ENCODE assay signal across 23 cellular contexts in genomic region chr9:138098116-138098907, GRCh38.
A peak's percentile ranks its signal among the peaks of the same experiment; 100 is the strongest.
DNase-seq lines count a peak whose midpoint lies in the region; ATAC-seq and TF ChIP-seq lines count a peak whose summit lies in the region.
"Had no signal": no experiment of that assay in that cellular context is flagged by ENCODE, and none has a peak within 500 bp of the region (broad histone marks: within the 10 kb centered on the region; RNA-seq: fewer than 3 reads in every experiment).

No MANE protein-coding gene starts in this region.

- H3K9me3 Mint-ChIP-seq in activated CD8-positive, alpha-beta memory T cell treated with anti-CD3 and anti-CD28 coated beads, Interleukin-2, amount 10 ng/mL, durations not matched to agents 7 days and 5 days (ENCODE audit: low read depth), result no peaks in the 10 kb centered on the region
- H3K9me3 Mint-ChIP-seq: activated naive CD4-positive, alpha-beta T cell treated with anti-CD3 and anti-CD28 coated beads, Interleukin-2, amount 50 U/mL, for 72 hours; T-helper 1 cell treated with Interleukin-12 subunit alpha and Interleukin-12 subunit beta and Interleukin-4 antibody, amounts not matched to agents 30 μg/mL and 1 μg/mL, for 36 hours had no signal

- no peak overlapping the region for H3K4me3 ChIP-seq in stomach
- no peak overlapping the region for H3K4me3 ChIP-seq in tibial nerve
- H3K4me3 ChIP-seq: BLaER1 treated with 17β-estradiol and CSF1 and Interleukin-3, amounts not matched to agents 10 nM and 100 nM; left ventricle myocardium inferior; MG63 had no signal

- H3K9me3 ChIP-seq in stomach, result no peaks in the 10 kb centered on the region
- H3K9me3 ChIP-seq in tibial nerve, result peaks cover 0 to 6% (median 0%) of the 10 kb centered on the region in 4 donors
- H3K9me3 ChIP-seq: BLaER1 treated with 17β-estradiol and CSF1 and Interleukin-3, amounts not matched to agents 10 nM and 100 nM; left ventricle myocardium inferior; MG63 had no signal

- DNase-seq in activated effector memory CD4-positive, alpha-beta T cell treated with anti-CD3 and anti-CD28 coated beads, Interleukin-2, amount 50 U/mL, for 16 hours, result peak; percentile 43
- DNase-seq in activated effector memory CD4-positive, alpha-beta T cell treated with Interleukin-2 at 50 U/mL for 16 hours, result no peak
- peak; percentile 36 for DNase-seq in activated CD8-positive, alpha-beta memory T cell treated with anti-CD3 and anti-CD28 coated beads, Interleukin-2, amount 10 ng/mL, durations not matched to agents 7 days and 5 days
- DNase-seq in islet precursor cell (peak; percentile 34), stomach (peak; percentile 5), substantia nigra (lab: John Stamatoyannopoulos, UW) (no peak), HK-2 (ENCODE audit: unreplicated experiment) (no peak), tibial nerve (ENCODE audit: low spot score in 2 of 2) (no peak)
- DNase-seq: ACHN; activated CD4-positive, alpha-beta T cell treated with anti-CD3 and anti-CD28 coated beads, Interleukin-2, amount 50 U/mL, for 1 hour; Calu3; left ventricle myocardium inferior; MG63; NCI-H146; NCI-H69; nucleus accumbens; retina; SHP77 treated with DMSO at 0.1 percent for 48 hours had no signal

- no peak overlapping the region for H3K27ac ChIP-seq in stomach
- no peak overlapping the region for H3K27ac ChIP-seq in substantia nigra (ENCODE audit: low read depth, low read length, poor library complexity, severe bottlenecking)
- no peak overlapping the region for H3K27ac ChIP-seq in tibial nerve
- H3K27ac ChIP-seq: BLaER1 treated with 17β-estradiol and CSF1 and Interleukin-3, amounts not matched to agents 10 nM and 100 nM; left ventricle myocardium inferior had no signal

- 65 to 77% (median 69%) methylated on average over 17 to 18 of the region's 18 CpGs for WGBS in stomach, 5 donors
- 81% methylated on average over 18 of the region's 18 CpGs for WGBS in tibial nerve, 2 donors

- H3K4me3 Mint-ChIP-seq in activated CD8-positive, alpha-beta memory T cell treated with anti-CD3 and anti-CD28 coated beads, Interleukin-2, amount 10 ng/mL, durations not matched to agents 7 days and 5 days, result no peak overlapping the region
- H3K4me3 Mint-ChIP-seq: IgD-negative memory B cell; T-helper 1 cell treated with Interleukin-12 subunit alpha and Interleukin-12 subunit beta and Interleukin-4 antibody, amounts not matched to agents 30 μg/mL and 1 μg/mL, for 36 hours had no signal

- no peak for TF ChIP-seq CTCF in stomach (IDR thresholded peaks at IDR 0.05)
- TF ChIP-seq CTCF in tibial nerve (IDR thresholded peaks at IDR 0.05), result no peak

- TF ChIP-seq EP300 in stomach (IDR thresholded peaks at IDR 0.05) (no peak), tibial nerve (IDR thresholded peaks at IDR 0.05) (no peak)

- no peaks in the 10 kb centered on the region for H3K4me1 ChIP-seq in stomach
- no peaks in the 10 kb centered on the region for H3K4me1 ChIP-seq in tibial nerve

- TF ChIP-seq POLR2A in stomach (IDR thresholded peaks at IDR 0.05), result no peak
- no peak for TF ChIP-seq POLR2A in tibial nerve (IDR thresholded peaks at IDR 0.05)

- H3K27ac Mint-ChIP-seq in activated CD8-positive, alpha-beta memory T cell treated with anti-CD3 and anti-CD28 coated beads, Interleukin-2, amount 10 ng/mL, durations not matched to agents 7 days and 5 days, result no peak overlapping the region
- H3K27ac Mint-ChIP-seq: activated naive CD4-positive, alpha-beta T cell treated with anti-CD3 and anti-CD28 coated beads, Interleukin-2, amount 50 U/mL, for 72 hours; IgD-negative memory B cell; T-helper 1 cell treated with Interleukin-12 subunit alpha and Interleukin-12 subunit beta and Interleukin-4 antibody, amounts not matched to agents 30 μg/mL and 1 μg/mL, for 36 hours had no signal

- H3K27me3 ChIP-seq in stomach (peaks cover 0 to 8% (median 0%) of the 10 kb centered on the region in 3 donors), tibial nerve (no peaks in the 10 kb centered on the region)
- H3K27me3 ChIP-seq: BLaER1 treated with 17β-estradiol and CSF1 and Interleukin-3, amounts not matched to agents 10 nM and 100 nM; MG63 had no signal

- no peaks in the 10 kb centered on the region for H3K27me3 Mint-ChIP-seq in activated CD8-positive, alpha-beta memory T cell treated with anti-CD3 and anti-CD28 coated beads, Interleukin-2, amount 10 ng/mL, durations not matched to agents 7 days and 5 days

- H3K36me3 ChIP-seq in stomach (no peaks in the 10 kb centered on the region), tibial nerve (no peaks in the 10 kb centered on the region)
- H3K36me3 ChIP-seq: BLaER1 treated with 17β-estradiol and CSF1 and Interleukin-3, amounts not matched to agents 10 nM and 100 nM; left ventricle myocardium inferior; MG63 had no signal

- intact Hi-C loops in stomach (cut with DNase I; ENCODE audit: low total_unique reads), result no loop called here

- no peak for ATAC-seq in activated CD8-positive, alpha-beta memory T cell treated with anti-CD3 and anti-CD28 coated beads, Interleukin-2, amount 10 ng/mL, durations not matched to agents 7 days and 5 days
- ATAC-seq: activated naive CD4-positive, alpha-beta T cell treated with anti-CD3 and anti-CD28 coated beads, Interleukin-2, amount 50 U/mL, for 72 hours; HCT116 had no signal

- CTCF ChIA-PET in activated CD8-positive, alpha-beta memory T cell treated with anti-CD3 and anti-CD28 coated beads, Interleukin-2, amount 10 ng/mL, durations not matched to agents 7 days and 5 days (lab: Charles Lee), result no interaction called here

- H3K4me1 Mint-ChIP-seq in activated CD8-positive, alpha-beta memory T cell treated with anti-CD3 and anti-CD28 coated beads, Interleukin-2, amount 10 ng/mL, durations not matched to agents 7 days and 5 days, result no peaks in the 10 kb centered on the region
- H3K4me1 Mint-ChIP-seq: IgD-negative memory B cell had no signal

- H3K36me3 Mint-ChIP-seq in activated CD8-positive, alpha-beta memory T cell treated with anti-CD3 and anti-CD28 coated beads, Interleukin-2, amount 10 ng/mL, durations not matched to agents 7 days and 5 days, result no peaks in the 10 kb centered on the region
- H3K36me3 Mint-ChIP-seq: activated naive CD4-positive, alpha-beta T cell treated with anti-CD3 and anti-CD28 coated beads, Interleukin-2, amount 50 U/mL, for 72 hours; IgD-negative memory B cell had no signal

Comparison
In these comparisons a context has a peak if more than half of its experiments do, and no peak if none do; other contexts are left out.
1. DNase-seq: peak in activated effector memory CD4-positive, alpha-beta T cell treated with anti-CD3 and anti-CD28 coated beads, Interleukin-2, amount 50 U/mL, for 16 hours (single experiment), activated CD8-positive, alpha-beta memory T cell treated with anti-CD3 and anti-CD28 coated beads, Interleukin-2, amount 10 ng/mL, durations not matched to agents 7 days and 5 days (single experiment), islet precursor cell (single experiment) and stomach (single experiment); none in activated effector memory CD4-positive, alpha-beta T cell treated with Interleukin-2 at 50 U/mL for 16 hours (single experiment), substantia nigra (0 of 49), HK-2 (single experiment) and tibial nerve (0 of 2).